In genomic region chr1:22105611-22106207, GRCh38 we compare ENCODE assay signal across 8 cellular contexts. TPM values are rescaled to one million over a fixed set of nuclear protein-coding genes. Genes with fewer than 3 reads are reported as not detected.
DNase-seq lines count a peak whose midpoint lies in the region; ATAC-seq, FAIRE-seq and TF ChIP-seq lines count a peak whose summit lies in the region.

No MANE protein-coding gene starts in this region.

- H3K4me3 ChIP-seq in CD8-positive, alpha-beta memory T cell (ENCODE audit: low read length), result no peak overlapping the region
- no peak overlapping the region for H3K4me3 ChIP-seq in gastroesophageal sphincter
- H3K4me3 ChIP-seq in psoas muscle, result no peak overlapping the region
- H3K4me3 ChIP-seq in lower leg skin (ENCODE audit: low read depth, poor library complexity, severe bottlenecking), result no peak overlapping the region

- CTCF ChIA-PET in CD8-positive, alpha-beta memory T cell (lab: Charles Lee), result interaction anchor here (0.7 to 2.2 kb wide), 11 partner anchors 12 to 81 kb away, joined by 3 to 11 read pairs (median 3); no protein-coding TSS in a partner anchor
- CTCF ChIA-PET in activated CD4-positive, alpha-beta memory T cell treated with anti-CD3 and anti-CD28 coated beads for 36 hours (lab: Charles Lee), result interaction anchor here (0.5 to 2.2 kb wide), 17 partner anchors 9 to 1227 kb away, joined by 3 to 12 read pairs (median 4); no protein-coding TSS in a partner anchor

- ATAC-seq in gastroesophageal sphincter, result no peak
- peak; percentile 59 to 79 (median 74) for ATAC-seq in psoas muscle
- ATAC-seq in HG03095 (IDR thresholded peaks at IDR 0.05; ENCODE audit: unreplicated experiment), result no peak

- POLR2A ChIA-PET in CD8-positive, alpha-beta memory T cell (lab: Charles Lee), result interaction anchor here (1.4 to 2.1 kb wide), 3 partner anchors 52 to 81 kb away, joined by 5 to 13 read pairs (median 5); partner anchors contain the start of gene CDC42
- POLR2A ChIA-PET in activated CD4-positive, alpha-beta memory T cell treated with anti-CD3 and anti-CD28 coated beads for 36 hours (lab: Charles Lee), result interaction anchor here (1.5 kb wide), 1 partner anchor 12 kb away, joined by 4 read pairs; no protein-coding TSS in a partner anchor

- H3K27me3 Mint-ChIP-seq in CD8-positive, alpha-beta memory T cell, result no peaks in the 10 kb centered on the region
- H3K27me3 Mint-ChIP-seq in activated CD4-positive, alpha-beta memory T cell treated with anti-CD3 and anti-CD28 coated beads for 36 hours, result no peaks in the 10 kb centered on the region

- no peaks in the 10 kb centered on the region for H3K9me3 Mint-ChIP-seq in CD8-positive, alpha-beta memory T cell
- H3K9me3 Mint-ChIP-seq in activated CD4-positive, alpha-beta memory T cell treated with anti-CD3 and anti-CD28 coated beads for 36 hours, result no peaks in the 10 kb centered on the region

- H3K4me1 Mint-ChIP-seq in CD8-positive, alpha-beta memory T cell, result peaks cover 64 to 84% (median 81%) of the 10 kb centered on the region in 3 donors
- peaks cover 50% of the 10 kb centered on the region for H3K4me1 Mint-ChIP-seq in activated CD4-positive, alpha-beta memory T cell treated with anti-CD3 and anti-CD28 coated beads for 36 hours (ENCODE audit: low read depth)

- peaks cover 13% of the 10 kb centered on the region for H3K36me3 ChIP-seq in CD8-positive, alpha-beta memory T cell (ENCODE audit: insufficient read depth, low read length)
- H3K36me3 ChIP-seq in gastroesophageal sphincter (peaks cover 0 to 24% of the 10 kb centered on the region in 2 donors), psoas muscle (ENCODE audit: insufficient read depth in 1 of 2, low read depth in 1 of 2) (peaks cover 0 to 29% of the 10 kb centered on the region in 2 donors)

- H3K27ac Mint-ChIP-seq in CD8-positive, alpha-beta memory T cell, result peak overlapping the region in 7 of 8 donors; percentile 80 to 94 (median 87)
- H3K27ac Mint-ChIP-seq in activated CD4-positive, alpha-beta memory T cell treated with anti-CD3 and anti-CD28 coated beads for 36 hours, result peak overlapping the region; percentile 72

- TF ChIP-seq CTCF in gastroesophageal sphincter (IDR thresholded peaks at IDR 0.05) (peak in 3 of 4 experiments; percentile 72 to 81 (median 75)), psoas muscle (IDR thresholded peaks at IDR 0.05) (peak; percentile 84), lower leg skin (IDR thresholded peaks at IDR 0.05) (peak in 1 of 3 donors; percentile 63)

- no peaks in the 10 kb centered on the region for H3K27me3 ChIP-seq in CD8-positive, alpha-beta memory T cell (ENCODE audit: insufficient read depth, low read length, poor library complexity, severe bottlenecking)
- H3K27me3 ChIP-seq in gastroesophageal sphincter, result no peaks in the 10 kb centered on the region
- H3K27me3 ChIP-seq in psoas muscle (ENCODE audit: insufficient read depth in 3 of 3, low read length in 2 of 3), result no peaks in the 10 kb centered on the region

- peak in 2 of 5 donors; percentile 39 to 53 for DNase-seq in CD8-positive, alpha-beta memory T cell
- DNase-seq in GM19239 (ENCODE audit: insufficient read length, low spot score) (peak; percentile 37), NCI-H2227 treated with DMSO at 0.1 percent for 48 hours (lab: John Stamatoyannopoulos, UW) (peak; percentile 25), psoas muscle (no peak), lower leg skin (ENCODE audit: low spot score in 2 of 2) (no peak)
- DNase-seq in activated CD4-positive, alpha-beta memory T cell treated with anti-CD3 and anti-CD28 coated beads for 36 hours, result peak; percentile 29

- H3K4me3 Mint-ChIP-seq in CD8-positive, alpha-beta memory T cell, result peak overlapping the region in 5 of 7 donors; percentile 30 to 66 (median 56)
- no peak overlapping the region for H3K4me3 Mint-ChIP-seq in activated CD4-positive, alpha-beta memory T cell treated with anti-CD3 and anti-CD28 coated beads for 36 hours

- WGBS in gastroesophageal sphincter (ENCODE audit: low coverage in 1 of 2), 2 donors, result 60 to 63% methylated on average over 4 to 5 of the region's 5 CpGs
- WGBS in psoas muscle, 3 donors, result 61 to 69% (median 62%) methylated on average over 5 of the region's 5 CpGs
- 61 to 62% methylated on average over 5 of the region's 5 CpGs for WGBS in lower leg skin, 2 donors

- intact Hi-C loops in activated CD4-positive, alpha-beta memory T cell treated with anti-CD3 and anti-CD28 coated beads for 36 hours (cut with micrococcal nuclease), result loop anchor here (1.0 to 2.0 kb wide), 4 partner anchors 13 to 80 kb away; partner anchors contain the start of gene CDC42
- intact Hi-C loops in psoas muscle (cut with DNase I) (loop anchor here (1.0 to 10.0 kb wide), 5 partner anchors 169 to 537 kb away; partner anchors contain the start of gene C1QC (in 1 of the 2)), lower leg skin (cut with DNase I; ENCODE audit: low total_unique reads) (loop anchor here (10.0 kb wide), 1 partner anchor 319 kb away; no protein-coding TSS in a partner anchor)

- TF ChIP-seq EP300 in gastroesophageal sphincter (IDR thresholded peaks at IDR 0.05), result no peak

- no peak overlapping the region for H3K27ac ChIP-seq in CD8-positive, alpha-beta memory T cell (ENCODE audit: low read depth, low read length)
- H3K27ac ChIP-seq in gastroesophageal sphincter (no peak overlapping the region), psoas muscle (no peak overlapping the region)

- peak; percentile 83 for FAIRE-seq in GM19239 (lab: Jason Lieb, UNC)

- H3K36me3 Mint-ChIP-seq in CD8-positive, alpha-beta memory T cell, result peaks cover 0 to 55% (median 7%) of the 10 kb centered on the region in 3 donors
- peaks cover 43% of the 10 kb centered on the region for H3K36me3 Mint-ChIP-seq in activated CD4-positive, alpha-beta memory T cell treated with anti-CD3 and anti-CD28 coated beads for 36 hours

- TF ChIP-seq POLR2A in gastroesophageal sphincter (IDR thresholded peaks at IDR 0.05) (no peak), lower leg skin (IDR thresholded peaks at IDR 0.05) (no peak)

- H3K4me1 ChIP-seq in CD8-positive, alpha-beta memory T cell (ENCODE audit: insufficient read depth, low read length), result peaks cover 42% of the 10 kb centered on the region
- H3K4me1 ChIP-seq in gastroesophageal sphincter, result peaks cover 0 to 54% (median 0%) of the 10 kb centered on the region in 3 donors
- H3K4me1 ChIP-seq in psoas muscle, result peaks cover 10% of the 10 kb centered on the region

- H3K9me3 ChIP-seq in CD8-positive, alpha-beta memory T cell (ENCODE audit: low read length), result no peaks in the 10 kb centered on the region
- H3K9me3 ChIP-seq in gastroesophageal sphincter (no peaks in the 10 kb centered on the region), psoas muscle (no peaks in the 10 kb centered on the region)

RNA-seq across cellular contexts. Expression of gene WNT4, which starts 37.2 kb away (rescaled TPM):
- not detected for total RNA-seq in CD8-positive, alpha-beta memory T cell
- polyA plus RNA-seq in CD8-positive, alpha-beta memory T cell, result 0.08 TPM
- not detected for total RNA-seq in activated CD4-positive, alpha-beta memory T cell treated with anti-CD3 and anti-CD28 coated beads for 36 hours
- under 1 TPM in 3 of 4 donors, not detected in 1; 0.12 to 0.27 (median 0.27) TPM for total RNA-seq in gastroesophageal sphincter
- 1 to 10 TPM in 2 of 4 donors, under 1 TPM in 2; 0.10 to 5.6 (median 0.64) TPM for total RNA-seq in psoas muscle
- polyA plus RNA-seq in psoas muscle, result 1 to 10 TPM in 1 of 3 donors, under 1 TPM in 2; 0.18 to 1.7 (median 0.44) TPM
- 10 to 100 TPM in 3 of 4 donors, 1 to 10 TPM in 1; 9.4 to 18.8 (median 14.5) TPM for total RNA-seq in lower leg skin

RNA-seq across cellular contexts. Expression of gene CDC42, which starts 53.2 kb away (rescaled TPM):
- 100 to 1,000 TPM; 317 to 347 TPM for total RNA-seq in CD8-positive, alpha-beta memory T cell
- 294 TPM for polyA plus RNA-seq in CD8-positive, alpha-beta memory T cell
- 100 to 1,000 TPM; 310 to 314 TPM for total RNA-seq in activated CD4-positive, alpha-beta memory T cell treated with anti-CD3 and anti-CD28 coated beads for 36 hours
- total RNA-seq in gastroesophageal sphincter, result 100 to 1,000 TPM; 190 to 309 (median 205) TPM
- total RNA-seq in psoas muscle, result 100 to 1,000 TPM in 3 of 4 donors, 10 to 100 TPM in 1; 98.7 to 135 (median 122) TPM
- 100 to 1,000 TPM in 2 of 3 donors, 10 to 100 TPM in 1; 71.6 to 126 (median 115) TPM for polyA plus RNA-seq in psoas muscle
- 100 to 1,000 TPM; 162 to 226 (median 203) TPM for total RNA-seq in lower leg skin

Comparison
In these comparisons a context has a peak if more than half of its experiments do, and no peak if none do; other contexts are left out.
1. DNase-seq: peak in GM19239 (single experiment), NCI-H2227 treated with DMSO at 0.1 percent for 48 hours (single experiment) and activated CD4-positive, alpha-beta memory T cell treated with anti-CD3 and anti-CD28 coated beads for 36 hours (single experiment); none in psoas muscle (0 of 2) and lower leg skin (0 of 2).
2. ATAC-seq: peak in psoas muscle (4 of 4); none in gastroesophageal sphincter (single experiment) and HG03095 (single experiment).